In the genomic region with DNA sequence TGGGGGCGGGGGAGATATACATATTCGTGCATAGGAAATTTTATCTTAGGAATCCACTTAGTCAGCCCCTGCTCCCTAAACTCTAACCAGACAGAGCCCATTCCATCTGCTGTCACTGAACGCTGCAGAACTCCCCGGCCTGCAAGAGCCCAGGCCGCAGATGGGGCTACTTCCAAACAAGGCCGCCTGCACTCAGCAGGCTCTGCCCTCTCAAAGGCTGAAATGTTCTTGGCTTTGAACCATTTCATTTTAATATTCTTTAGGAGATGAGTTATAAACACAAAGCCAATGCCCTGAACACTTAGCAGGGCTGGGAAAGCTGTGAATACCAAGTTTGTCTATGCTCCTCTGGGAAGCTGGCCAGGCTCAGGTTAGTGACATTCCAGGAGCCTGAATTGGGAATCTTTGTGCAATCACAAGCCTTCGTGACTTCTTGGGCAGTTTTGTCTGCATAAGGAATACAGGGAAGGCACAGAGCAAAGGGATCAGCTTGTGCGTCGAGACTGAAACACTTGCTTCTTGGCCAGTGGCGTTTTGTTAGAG, we compare ENCODE assay signal across 12 cellular contexts.
DNase-seq lines count a peak whose midpoint lies in the region; ATAC-seq and TF ChIP-seq lines count a peak whose summit lies in the region.
"Had no signal": no experiment of that assay in that cellular context is flagged by ENCODE, and none has a peak within 500 bp of the region (broad histone marks: within the 10 kb centered on the region; RNA-seq: fewer than 3 reads in every experiment).

No MANE protein-coding gene starts in this region.

- ATAC-seq in gastroesophageal sphincter: peak; percentile 87
- no peak for ATAC-seq in esophagus mucosa
- no peak for ATAC-seq in GM18870 (IDR thresholded peaks at IDR 0.05; ENCODE audit: unreplicated experiment)
- ATAC-seq: A549 had no signal

- H3K9me3 ChIP-seq in AG04450 (ENCODE audit: control insufficient read depth, insufficient read depth, low read length): no peaks in the 10 kb centered on the region
- H3K9me3 ChIP-seq in gastroesophageal sphincter: no peaks in the 10 kb centered on the region
- peaks cover 3% of the 10 kb centered on the region for H3K9me3 ChIP-seq in trophoblast cell (ENCODE audit: insufficient read depth, low read depth, low read length)
- H3K9me3 ChIP-seq: A549 had no signal

- no peak overlapping the region for H2AFZ ChIP-seq in trophoblast cell (ENCODE audit: insufficient read depth, low read length, poor library complexity)
- H2AFZ ChIP-seq: parathyroid adenoma had no signal

- no peak overlapping the region for H4K8ac ChIP-seq in trophoblast cell (ENCODE audit: low read depth, low read length)

- no peak overlapping the region for H4K91ac ChIP-seq in trophoblast cell (ENCODE audit: low read depth, low read length)

- no peak for TF ChIP-seq CTCF in AG04450 (IDR thresholded peaks at IDR 0.05; ENCODE audit: low read depth, low read length)
- no peak for TF ChIP-seq CTCF in gastroesophageal sphincter (IDR thresholded peaks at IDR 0.05)

- no peak overlapping the region for H3K4me3 ChIP-seq in AG04450 (ENCODE audit: low read depth, low read length)
- no peak overlapping the region for H3K4me3 ChIP-seq in gastroesophageal sphincter
- no peak overlapping the region for H3K4me3 ChIP-seq in trophoblast cell (ENCODE audit: low read depth, low read length)
- H3K4me3 ChIP-seq: A549 had no signal

- no peak overlapping the region for H2BK5ac ChIP-seq in trophoblast cell (ENCODE audit: low read depth, low read length, poor library complexity)

- H3K27ac ChIP-seq in AG04450 (ENCODE audit: low read depth, low read length) (peak overlapping the region; percentile 93), gastroesophageal sphincter (peak overlapping the region; percentile 92 to 100 (median 98)), trophoblast cell (ENCODE audit: low read depth, low read length) (no peak overlapping the region)
- H3K27ac ChIP-seq: A549, parathyroid adenoma had no signal

- H3K9ac ChIP-seq in trophoblast cell (ENCODE audit: low read length): no peak overlapping the region
- H3K9ac ChIP-seq: parathyroid adenoma had no signal

- no peak overlapping the region for H3K18ac ChIP-seq in trophoblast cell (ENCODE audit: low read length)

- H3K79me2 ChIP-seq in trophoblast cell (ENCODE audit: control insufficient read depth, insufficient read depth, low read length, poor library complexity): no peaks in the 10 kb centered on the region
- H3K79me2 ChIP-seq: parathyroid adenoma had no signal

- peaks cover 0 to 7% of the 10 kb centered on the region in 2 donors for H3K36me3 ChIP-seq in gastroesophageal sphincter
- H3K36me3 ChIP-seq in trophoblast cell (ENCODE audit: control insufficient read depth in 1 of 2, insufficient read depth in 2 of 2, low read length in 2 of 2): peaks cover 13 to 22% of the 10 kb centered on the region in 2 experiments

- TF ChIP-seq POLR2A in gastroesophageal sphincter (IDR thresholded peaks at IDR 0.05): no peak

- no peak overlapping the region for H3K4me2 ChIP-seq in trophoblast cell (ENCODE audit: low read length)
- H3K4me2 ChIP-seq: A549 had no signal

- H3K27me3 ChIP-seq in AG04450 (ENCODE audit: control insufficient read depth, insufficient read depth, low read length) (no peaks in the 10 kb centered on the region), gastroesophageal sphincter (no peaks in the 10 kb centered on the region), trophoblast cell (ENCODE audit: insufficient read depth, low read length) (no peaks in the 10 kb centered on the region)

- CTCF ChIA-PET in AG04450 (lab: Charles Lee): interaction anchor here (0.7 to 2.2 kb wide), 4 partner anchors 43 to 535 kb away, joined by 3 to 10 read pairs (median 5); no protein-coding TSS in a partner anchor

- no peak overlapping the region for H3K14ac ChIP-seq in trophoblast cell (ENCODE audit: low read length)

- no peak overlapping the region for H4K12ac ChIP-seq in trophoblast cell (ENCODE audit: low read depth, low read length)

- no peak overlapping the region for H3K4ac ChIP-seq in trophoblast cell (ENCODE audit: low read depth, low read length)

- H3K23ac ChIP-seq in trophoblast cell (ENCODE audit: low read length): no peak overlapping the region

- no peak overlapping the region for H2BK12ac ChIP-seq in trophoblast cell (ENCODE audit: low read length)

- H3K79me1 ChIP-seq in trophoblast cell (ENCODE audit: low read length): peaks cover 6% of the 10 kb centered on the region

- 38 to 56% methylated on average over 3 to 4 of the region's 10 CpGs for WGBS in gastroesophageal sphincter (ENCODE audit: low coverage in 1 of 2), 2 donors
- WGBS in trophoblast cell (ENCODE audit: extremely low coverage, insufficient coverage, insufficient read length): no CpG with 5 or more reads among the region's 10 CpGs

- H3K4me1 ChIP-seq in gastroesophageal sphincter (peaks cover 12 to 91% (median 18%) of the 10 kb centered on the region in 3 donors), trophoblast cell (ENCODE audit: control insufficient read depth in 1 of 2, insufficient read depth in 2 of 2, low read length in 2 of 2) (peaks cover 0 to 15% of the 10 kb centered on the region in 2 experiments)
- H3K4me1 ChIP-seq: A549 had no signal

- no peak overlapping the region for H2AK5ac ChIP-seq in trophoblast cell (ENCODE audit: low read length)

- POLR2A ChIA-PET in AG04450 (lab: Yijun Ruan, JAX): interaction anchor here (0.6 kb wide), 1 partner anchor 13 kb away, joined by 6 read pairs; no protein-coding TSS in a partner anchor

- peak; percentile 47 for DNase-seq in AG04450 (ENCODE audit: low read depth, low spot score)
- peak; percentile 39 for DNase-seq in amniotic stem cell (lab: John Stamatoyannopoulos, UW)
- DNase-seq in trophoblast cell: peak; percentile 13 to 22
- no peak for DNase-seq in activated CD4-positive, CD25-positive, alpha-beta regulatory T cell treated with anti-CD3 and anti-CD28 coated beads, Interleukin-2, amount 50 U/mL, for 72 hours
- DNase-seq in effector CD8-positive, alpha-beta T cell (lab: John Stamatoyannopoulos, UW): no peak
- DNase-seq: dermis blood vessel endothelial cell, NCI-H1417 treated with DMSO at 0.1 percent for 48 hours had no signal

- peak; percentile 76 for TF ChIP-seq EP300 in gastroesophageal sphincter (IDR thresholded peaks at IDR 0.05)

- no peak overlapping the region for H2BK120ac ChIP-seq in trophoblast cell (ENCODE audit: insufficient read depth, low read length, poor library complexity)

Comparison
In these comparisons a context has a peak if more than half of its experiments do, and no peak if none do; other contexts are left out.
1. DNase-seq: peak in AG04450 (single experiment), amniotic stem cell (single experiment) and trophoblast cell (2 of 2); none in activated CD4-positive, CD25-positive, alpha-beta regulatory T cell treated with anti-CD3 and anti-CD28 coated beads, Interleukin-2, amount 50 U/mL, for 72 hours (single experiment) and effector CD8-positive, alpha-beta T cell (single experiment).